In the genomic region with DNA sequence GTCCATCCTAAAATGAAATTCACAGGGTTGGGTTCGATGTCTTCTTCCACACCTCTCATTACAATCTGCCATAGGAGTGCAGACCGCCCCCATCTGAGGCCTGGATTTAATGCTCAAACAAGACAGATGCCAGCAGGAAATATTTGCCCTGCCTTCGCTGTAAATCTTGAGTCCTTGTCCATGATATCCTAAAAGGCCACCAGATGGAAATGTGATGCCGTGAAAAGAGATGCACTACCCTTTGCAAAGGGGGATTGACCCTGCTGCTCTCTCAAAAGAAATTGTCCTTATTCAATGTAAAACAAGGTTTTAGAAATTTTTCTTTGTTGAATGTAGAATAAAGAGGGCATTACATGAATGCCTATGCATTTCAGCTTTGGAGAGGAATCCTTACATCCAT, we compare ENCODE assay signal across 14 cellular contexts.
DNase-seq lines count a peak whose midpoint lies in the region; ATAC-seq and TF ChIP-seq lines count a peak whose summit lies in the region.
"Had no signal": no experiment of that assay in that cellular context is flagged by ENCODE, and none has a peak within 500 bp of the region (broad histone marks: within the 10 kb centered on the region; RNA-seq: fewer than 3 reads in every experiment).

No MANE protein-coding gene starts in this region.

- H3K36me3 ChIP-seq in HAP-1 (replicated peaks) = no peaks in the 10 kb centered on the region
- H3K36me3 ChIP-seq: BLaER1 had no signal

- H3K27me3 Mint-ChIP-seq in activated naive CD8-positive, alpha-beta T cell treated with anti-CD3 and anti-CD28 coated beads, Interleukin-2, amount 50 U/mL, for 24 hours = peaks cover 1% of the 10 kb centered on the region

- DNase-seq in AG20443 (ENCODE audit: low spot score) (peak; percentile 24), HAP-1 (ENCODE audit: low spot score in 2 of 2) (peak; percentile 40 to 51), RWPE1 (ENCODE audit: low spot score) (peak; percentile 3), fibroblast of peridontal ligament (ENCODE audit: extremely low read depth) (peak; percentile 39)
- DNase-seq in activated naive CD8-positive, alpha-beta T cell treated with anti-CD3 and anti-CD28 coated beads, Interleukin-2, amount 50 U/mL, for 24 hours = no peak
- DNase-seq in stimulated activated effector memory CD8-positive, alpha-beta T cell treated with anti-CD3 and anti-CD28 coated beads, Interleukin-12 subunit alpha, Interleukin-12 subunit beta, amount 100 ng/mL, for 72 hours (ENCODE audit: low spot score in 2 of 2) = no peak
- DNase-seq: activated naive CD4-positive, alpha-beta T cell treated with anti-CD3 and anti-CD28 coated beads, Interleukin-2, amount 50 U/mL, for 16 hours; GF-D8; NCI-H2107; stimulated activated CD4-positive, alpha-beta T cell treated with anti-CD3 and anti-CD28 coated beads, Interleukin-2, amount 100 ng/mL, for 48 hours; stimulated activated naive CD4-positive, alpha-beta T cell treated with Interleukin-2 at 50 U/mL for 16 hours had no signal

- POLR2A ChIA-PET in RWPE1 (lab: Yijun Ruan, JAX; ENCODE audit: low non-redundant PET) = no interaction called here

- H3K4me1 Mint-ChIP-seq in activated naive CD8-positive, alpha-beta T cell treated with anti-CD3 and anti-CD28 coated beads, Interleukin-2, amount 50 U/mL, for 24 hours = no peaks in the 10 kb centered on the region
- H3K4me1 Mint-ChIP-seq in stimulated activated effector memory CD8-positive, alpha-beta T cell treated with anti-CD3 and anti-CD28 coated beads, Interleukin-12 subunit alpha, Interleukin-12 subunit beta, amount 100 ng/mL, for 72 hours = no peaks in the 10 kb centered on the region

- CTCF ChIA-PET in RWPE1 (lab: Yijun Ruan, JAX) = no interaction called here

- no peak overlapping the region for H3K27ac ChIP-seq in RWPE1
- H3K27ac ChIP-seq: BLaER1 had no signal

- no peak overlapping the region for H3K4me3 Mint-ChIP-seq in activated naive CD8-positive, alpha-beta T cell treated with anti-CD3 and anti-CD28 coated beads, Interleukin-2, amount 50 U/mL, for 24 hours
- no peak overlapping the region for H3K4me3 Mint-ChIP-seq in stimulated activated effector memory CD8-positive, alpha-beta T cell treated with anti-CD3 and anti-CD28 coated beads, Interleukin-12 subunit alpha, Interleukin-12 subunit beta, amount 100 ng/mL, for 72 hours

- H3K36me3 Mint-ChIP-seq in activated naive CD8-positive, alpha-beta T cell treated with anti-CD3 and anti-CD28 coated beads, Interleukin-2, amount 50 U/mL, for 24 hours (ENCODE audit: low read depth) = no peaks in the 10 kb centered on the region
- H3K36me3 Mint-ChIP-seq in stimulated activated effector memory CD8-positive, alpha-beta T cell treated with anti-CD3 and anti-CD28 coated beads, Interleukin-12 subunit alpha, Interleukin-12 subunit beta, amount 100 ng/mL, for 72 hours = no peaks in the 10 kb centered on the region

- H3K9me3 ChIP-seq in HAP-1 = no peaks in the 10 kb centered on the region
- H3K9me3 ChIP-seq: BLaER1 had no signal

- no peaks in the 10 kb centered on the region for H3K9me3 Mint-ChIP-seq in activated naive CD8-positive, alpha-beta T cell treated with anti-CD3 and anti-CD28 coated beads, Interleukin-2, amount 50 U/mL, for 24 hours
- H3K9me3 Mint-ChIP-seq in stimulated activated effector memory CD8-positive, alpha-beta T cell treated with anti-CD3 and anti-CD28 coated beads, Interleukin-12 subunit alpha, Interleukin-12 subunit beta, amount 100 ng/mL, for 72 hours = no peaks in the 10 kb centered on the region

- ATAC-seq in activated naive CD8-positive, alpha-beta T cell treated with anti-CD3 and anti-CD28 coated beads, Interleukin-2, amount 50 U/mL, for 24 hours = no peak
- ATAC-seq in stimulated activated effector memory CD8-positive, alpha-beta T cell treated with anti-CD3 and anti-CD28 coated beads, Interleukin-12 subunit alpha, Interleukin-12 subunit beta, amount 100 ng/mL, for 72 hours = no peak
- ATAC-seq in GM19328 (IDR thresholded peaks at IDR 0.05; ENCODE audit: unreplicated experiment) = no peak
- ATAC-seq in GM18517 (IDR thresholded peaks at IDR 0.05; ENCODE audit: unreplicated experiment) = no peak

- TF ChIP-seq CTCF in RWPE1 (conservative IDR thresholded peaks at IDR 0.05; ENCODE audit: low read depth) = no peak

- H3K4me3 ChIP-seq in HAP-1 = no peak overlapping the region
- H3K4me3 ChIP-seq: BLaER1 had no signal

- no peaks in the 10 kb centered on the region for H3K4me1 ChIP-seq in HAP-1
- H3K4me1 ChIP-seq: BLaER1 had no signal

- in situ Hi-C loops in HAP-1 (cut with MboI; ENCODE audit: low sequenced_read_pairs) = loop anchor here (25.0 kb wide), 1 partner anchor 427 kb away; no protein-coding TSS in a partner anchor

- no peak overlapping the region for H3K27ac Mint-ChIP-seq in activated naive CD8-positive, alpha-beta T cell treated with anti-CD3 and anti-CD28 coated beads, Interleukin-2, amount 50 U/mL, for 24 hours
- no peak overlapping the region for H3K27ac Mint-ChIP-seq in stimulated activated effector memory CD8-positive, alpha-beta T cell treated with anti-CD3 and anti-CD28 coated beads, Interleukin-12 subunit alpha, Interleukin-12 subunit beta, amount 100 ng/mL, for 72 hours

- no peaks in the 10 kb centered on the region for H3K27me3 ChIP-seq in HAP-1 (ENCODE audit: low read depth)
- H3K27me3 ChIP-seq: BLaER1 had no signal

Comparison
In these comparisons a context has a peak if more than half of its experiments do, and no peak if none do; other contexts are left out.
1. DNase-seq: peak in AG20443 (single experiment), HAP-1 (2 of 2), RWPE1 (single experiment) and fibroblast of peridontal ligament (single experiment); none in activated naive CD8-positive, alpha-beta T cell treated with anti-CD3 and anti-CD28 coated beads, Interleukin-2, amount 50 U/mL, for 24 hours (single experiment) and stimulated activated effector memory CD8-positive, alpha-beta T cell treated with anti-CD3 and anti-CD28 coated beads, Interleukin-12 subunit alpha, Interleukin-12 subunit beta, amount 100 ng/mL, for 72 hours (0 of 2).